42 cellular contexts compared by ENCODE assay signal in genomic region chr11:77801477-77801876, GRCh38. TPM values are rescaled to one million over a fixed set of nuclear protein-coding genes. Genes with fewer than 3 reads are reported as not detected.
DNase-seq lines count a peak whose midpoint lies in the region; ATAC-seq, FAIRE-seq and TF ChIP-seq lines count a peak whose summit lies in the region.
"Had no signal": no experiment of that assay in that cellular context is flagged by ENCODE, and none has a peak within 500 bp of the region (broad histone marks: within the 10 kb centered on the region; RNA-seq: fewer than 3 reads in every experiment).

No MANE protein-coding gene starts in this region.

- no peak for FAIRE-seq in HepG2 (lab: Jason Lieb, UNC)
- FAIRE-seq in K562 (lab: Jason Lieb, UNC), result no peak
- FAIRE-seq: A549, GM12892, pancreas, small intestine, urothelium cell line had no signal

- peaks cover 22% of the 10 kb centered on the region; the same call in 1 of the 2 replicates for H4K20me1 ChIP-seq in HepG2 (ENCODE audit: insufficient read depth, low read length)
- no peaks in the 10 kb centered on the region; the same call in 1 of the 2 replicates for H4K20me1 ChIP-seq in K562 (replicated peaks; ENCODE audit: control insufficient read depth, insufficient read depth, low read length)

- H3K27me3 Mint-ChIP-seq in memory B cell, result no peaks in the 10 kb centered on the region
- H3K27me3 Mint-ChIP-seq in T-helper 17 cell, result no peaks in the 10 kb centered on the region
- H3K27me3 Mint-ChIP-seq: B cell; dendritic cell treated with granulocyte-macrophage colony-stimulating factor and Interleukin-4, amounts not matched to agents 40 ng/mL and 50 ng/mL, for 4 days; stimulated activated naive CD8-positive, alpha-beta T cell treated with anti-CD3 and anti-CD28 coated beads, Interleukin-15, amount 100 ng/mL, for 72 hours had no signal

- no peak for TF ChIP-seq RAD21 in HepG2 (CRISPR knock-in tag; IDR thresholded peaks at IDR 0.05)
- TF ChIP-seq RAD21 in K562 (CRISPR knock-in tag; conservative IDR thresholded peaks at IDR 0.05 in 1 of 2, IDR thresholded peaks at IDR 0.05 in 1 of 2), result no peak

- TF ChIP-seq POLR2A in HepG2 (IDR thresholded peaks at IDR 0.05; ENCODE audit: insufficient read depth in 1 of 2, low read depth in 2 of 2, low read length in 2 of 2), result no peak
- TF ChIP-seq POLR2A in right lobe of liver (IDR thresholded peaks at IDR 0.05), result no peak
- no peak for TF ChIP-seq POLR2A in K562 (conservative IDR thresholded peaks at IDR 0.05)

- CTCF ChIA-PET in HepG2 (lab: Yijun Ruan, JAX; ENCODE audit: low intra/inter-chr PET ratio, low total read pairs) (no interaction called here), K562 (lab: Yijun Ruan, JAX; ENCODE audit: low intra/inter-chr PET ratio) (no interaction called here)

- POLR2A ChIA-PET in HepG2 (lab: Yijun Ruan, JAX) (no interaction called here), K562 (lab: Yijun Ruan, JAX) (interaction anchor here (0.5 to 1.7 kb wide), 3 partner anchors 8 to 79 kb away, joined by 3 to 6 read pairs (median 5); no protein-coding TSS in a partner anchor)

- H2AFZ ChIP-seq in HepG2 (ENCODE audit: low read length) (no peak overlapping the region), K562 (ENCODE audit: low read depth, low read length) (no peak overlapping the region)

- peaks cover 27% of the 10 kb centered on the region for H3K4me1 ChIP-seq in HepG2 (ENCODE audit: insufficient read depth, low read length)
- H3K4me1 ChIP-seq in right lobe of liver, result no peaks in the 10 kb centered on the region
- H3K4me1 ChIP-seq in K562 (replicated peaks in 1 of 2; ENCODE audit: control insufficient read depth in 2 of 2, insufficient read depth in 2 of 2, low read length in 2 of 2), result no peaks in the 10 kb centered on the region; a peak in 2 of 5 replicates
- no peaks in the 10 kb centered on the region for H3K4me1 ChIP-seq in HAP-1
- H3K4me1 ChIP-seq: body of pancreas, foreskin keratinocyte, pancreas had no signal

- intact Hi-C loops in HepG2 (cut with micrococcal nuclease; ENCODE audit: unreplicated experiment), result no loop called here
- intact Hi-C loops in right lobe of liver (cut with DNase I), result no loop called here
- intact Hi-C loops in K562 (cut with micrococcal nuclease), result no loop called here

- DNase-seq in HepG2 (ENCODE audit: low spot score), result peak; percentile 66
- no peak for DNase-seq in right lobe of liver
- no peak for DNase-seq in K562 (ENCODE audit: extremely low read depth in 1 of 4, low spot score in 3 of 4)
- no peak for DNase-seq in memory B cell (ENCODE audit: low spot score in 2 of 2)
- DNase-seq in RKO (ENCODE audit: low spot score), result no peak
- no peak for DNase-seq in NOMO-1 treated with DMSO at 0.1 percent for 48 hours (lab: John Stamatoyannopoulos, UW; ENCODE audit: unreplicated experiment)
- no peak for DNase-seq in HAP-1 (ENCODE audit: low spot score in 2 of 2)
- DNase-seq in T-helper 17 cell, result no peak
- DNase-seq: activated CD4-positive, alpha-beta T cell treated with anti-CD3 and anti-CD28 coated beads for 48 hours; activated gamma-delta T cell treated with Interleukin-2 at 50 U/mL for 16 hours; activated T-cell treated with anti-CD3 and anti-CD28 coated beads for 4 hours; adrenal gland; body of pancreas; DMS153; foreskin keratinocyte; H7; heart left ventricle; kidney glomerular epithelial cell; lower lobe of right lung; MG63; mucosa of descending colon; NCI-H1105 treated with DMSO at 0.1 percent for 48 hours; NCI-H1930; NCI-H524 treated with DMSO at 0.1 percent for 48 hours; NK-92 treated with Interleukin-12 subunit alpha and Interleukin-12 subunit beta, amount 100 ng/mL, for 24 hours; pancreas; retina; SIG-M5; small intestine; stimulated activated naive CD8-positive, alpha-beta T cell treated with anti-CD3 and anti-CD28 coated beads, Interleukin-15, amount 100 ng/mL, for 72 hours; SW 1271; T-helper 9 cell had no signal

- ATAC-seq in HepG2 (peak; percentile 24; the same call in 1 of the 3 replicates), right lobe of liver (no peak), K562 (peak; percentile 10; the same call in 2 of the 3 replicates), memory B cell (ENCODE audit: low read depth) (no peak), T-helper 17 cell (no peak)
- ATAC-seq: body of pancreas, foreskin keratinocyte, heart left ventricle, lower lobe of right lung had no signal

- H3K4me1 Mint-ChIP-seq in memory B cell, result peaks cover 38% of the 10 kb centered on the region
- peaks cover 41% of the 10 kb centered on the region for H3K4me1 Mint-ChIP-seq in T-helper 17 cell

- in situ Hi-C loops in HepG2 (cut with HindIII; ENCODE audit: extremely low pct_ligation_motif_present, low pct_unique_long_range_greater_than_20kb), result no loop called here
- in situ Hi-C loops in K562 (cut with MboI), result no loop called here
- in situ Hi-C loops in HAP-1 (cut with MboI; ENCODE audit: low sequenced_read_pairs), result no loop called here

- H3K9me1 ChIP-seq in K562 (ENCODE audit: control insufficient read depth, insufficient read depth, low read length), result no peaks in the 10 kb centered on the region

- no peak for TF ChIP-seq CTCF in HepG2 (CRISPR knock-in tag; IDR thresholded peaks at IDR 0.05)
- TF ChIP-seq CTCF in right lobe of liver (IDR thresholded peaks at IDR 0.05), result no peak
- TF ChIP-seq CTCF in K562 (IDR thresholded peaks at IDR 0.05 in 2 of 3, conservative IDR thresholded peaks at IDR 0.05 in 1 of 3; ENCODE audit: insufficient read depth in 2 of 3, low read depth in 1 of 3, low read length in 3 of 3), result no peak

- H3K9ac ChIP-seq in HepG2 (ENCODE audit: insufficient read depth, low read depth, low read length), result no peak overlapping the region
- no peak overlapping the region for H3K9ac ChIP-seq in K562 (ENCODE audit: insufficient read depth in 1 of 2, low read depth in 2 of 2, low read length in 2 of 2)
- H3K9ac ChIP-seq: KMS-11 had no signal

- no peak overlapping the region for H3K4me3 Mint-ChIP-seq in memory B cell
- no peak overlapping the region for H3K4me3 Mint-ChIP-seq in T-helper 17 cell
- H3K4me3 Mint-ChIP-seq: B cell; dendritic cell treated with granulocyte-macrophage colony-stimulating factor and Interleukin-4, amounts not matched to agents 40 ng/mL and 50 ng/mL, for 4 days; stimulated activated naive CD8-positive, alpha-beta T cell treated with anti-CD3 and anti-CD28 coated beads, Interleukin-15, amount 100 ng/mL, for 72 hours had no signal

- no peaks in the 10 kb centered on the region for H3K9me3 Mint-ChIP-seq in memory B cell
- H3K9me3 Mint-ChIP-seq: dendritic cell treated with granulocyte-macrophage colony-stimulating factor and Interleukin-4, amounts not matched to agents 40 ng/mL and 50 ng/mL, for 4 days; stimulated activated naive CD8-positive, alpha-beta T cell treated with anti-CD3 and anti-CD28 coated beads, Interleukin-15, amount 100 ng/mL, for 72 hours had no signal

- H3K36me3 Mint-ChIP-seq in memory B cell (peaks cover 12% of the 10 kb centered on the region), T-helper 17 cell (ENCODE audit: low read depth) (peaks cover 2% of the 10 kb centered on the region)

- TF ChIP-seq EP300 in HepG2 (IDR thresholded peaks at IDR 0.05; ENCODE audit: low read depth in 2 of 2, low read length in 2 of 2) (no peak), HepG2 (CRISPR knock-in tag; IDR thresholded peaks at IDR 0.05; ENCODE audit: borderline replicate concordance) (no peak), K562 (IDR thresholded peaks at IDR 0.05; ENCODE audit: low read length) (no peak)

- no peaks in the 10 kb centered on the region for H3K9me3 ChIP-seq in HepG2 (ENCODE audit: low read length)
- H3K9me3 ChIP-seq in right lobe of liver, result no peaks in the 10 kb centered on the region
- H3K9me3 ChIP-seq in K562 (replicated peaks; ENCODE audit: control insufficient read depth, insufficient read depth, low read depth, low read length), result no peaks in the 10 kb centered on the region
- no peaks in the 10 kb centered on the region for H3K9me3 ChIP-seq in HAP-1
- no peaks in the 10 kb centered on the region for H3K9me3 ChIP-seq in T-helper 17 cell (ENCODE audit: control insufficient read depth, low read length, poor library complexity, severe bottlenecking)
- H3K9me3 ChIP-seq: A549, adrenal gland, esophagus muscularis mucosa, heart left ventricle, lower lobe of right lung, MG63, mucosa of descending colon, pancreas, thoracic aorta had no signal

- no peak overlapping the region for H3K4me2 ChIP-seq in HepG2 (ENCODE audit: low read depth, low read length)
- H3K4me2 ChIP-seq in K562 (ENCODE audit: insufficient read depth, low read length), result no peak overlapping the region
- H3K4me2 ChIP-seq: A549, KMS-11 had no signal

- BruUV-seq in HepG2 (replicated peaks; lab: Mats Ljungman, UMichigan) (no TSS peak), K562 (replicated peaks; lab: Mats Ljungman, UMichigan) (no TSS peak)

- H3K79me2 ChIP-seq in HepG2 (ENCODE audit: insufficient read depth, low read length) (peaks cover 80% of the 10 kb centered on the region), K562 (ENCODE audit: control insufficient read depth, insufficient read depth, low read length) (peaks cover 92% of the 10 kb centered on the region)

- no peaks in the 10 kb centered on the region for H3K36me3 ChIP-seq in HepG2 (replicated peaks in 1 of 2; ENCODE audit: control insufficient read depth in 1 of 2, insufficient read depth in 2 of 2, low read length in 2 of 2)
- H3K36me3 ChIP-seq in right lobe of liver, result no peaks in the 10 kb centered on the region
- H3K36me3 ChIP-seq in K562 (ENCODE audit: control insufficient read depth, insufficient read depth, low read length), result 0 out of 3 replicates have a peak, but pooled peaks cover 4% of the 10 kb centered on the region
- no peaks in the 10 kb centered on the region for H3K36me3 ChIP-seq in HAP-1 (replicated peaks)
- H3K36me3 ChIP-seq: adrenal gland, heart left ventricle, lower lobe of right lung, pancreas, thoracic aorta had no signal

- H3K27me3 ChIP-seq in HepG2 (ENCODE audit: control insufficient read depth in 1 of 2, insufficient read depth in 2 of 2, low read length in 2 of 2) (no peaks in the 10 kb centered on the region), right lobe of liver (no peaks in the 10 kb centered on the region), K562 (ENCODE audit: control insufficient read depth in 2 of 2, insufficient read depth in 2 of 2, low read length in 2 of 2) (no peaks in the 10 kb centered on the region), HAP-1 (ENCODE audit: low read depth) (no peaks in the 10 kb centered on the region)
- H3K27me3 ChIP-seq: adrenal gland, body of pancreas, esophagus muscularis mucosa, foreskin keratinocyte, heart left ventricle, MG63, pancreas had no signal

- 51% methylated on average over 3 of the region's 3 CpGs for WGBS in HepG2 (ENCODE audit: low lambda C conversion rate)
- WGBS in right lobe of liver (ENCODE audit: insufficient coverage, low coverage, low lambda C conversion rate, missing lambda C conversion rate), result 25% methylated on average over 2 of the region's 3 CpGs
- 72% methylated on average over 3 of the region's 3 CpGs for WGBS in K562 (ENCODE audit: insufficient coverage, low coverage, missing lambda C conversion rate)

- peak overlapping the region; percentile 67 for H3K27ac Mint-ChIP-seq in memory B cell
- H3K27ac Mint-ChIP-seq in T-helper 17 cell, result no peak overlapping the region

- H3K4me3 ChIP-seq in HepG2 (replicated peaks in 1 of 3; ENCODE audit: insufficient read depth in 1 of 3, low read depth in 2 of 3, low read length in 3 of 3) (no peak overlapping the region), right lobe of liver (no peak overlapping the region), K562 (no peak overlapping the region), HAP-1 (no peak overlapping the region)
- H3K4me3 ChIP-seq: A549, adrenal gland, body of pancreas, esophagus muscularis mucosa, heart left ventricle, lower lobe of right lung, MG63, mucosa of descending colon, pancreas, thoracic aorta had no signal

- H3K27ac ChIP-seq in HepG2 (ENCODE audit: extremely low read length, insufficient read depth, low read length) (peak overlapping the region; percentile 24), right lobe of liver (no peak overlapping the region), K562 (ENCODE audit: extremely low read depth, low read depth, low read length) (no peak overlapping the region)
- H3K27ac ChIP-seq: A549, adrenal gland, body of pancreas, esophagus muscularis mucosa, foreskin keratinocyte, heart left ventricle, HL-60, lower lobe of right lung, pancreas, thoracic aorta, VCaP had no signal

RNA-seq across cellular contexts. Expression of gene RSF1, which starts 19.0 kb away (rescaled TPM):
- 33.1 and 47.7 TPM in 2 replicates for total RNA-seq in HepG2 (2016; rRNA removed; fragmentation: Illumina TruSeq; extraction: Trizol)
- 57.2 and 60.7 TPM in 2 replicates for total RNA-seq in HepG2 (2016; cell fraction: cytosol; rRNA removed; fragmentation: Illumina TruSeq; extraction: Trizol; ENCODE audit: low read depth)
- 28.3 and 41.6 TPM in 2 replicates for total RNA-seq in HepG2 (2016; cell fraction: insoluble cytoplasmic fraction; rRNA removed; fragmentation: Illumina TruSeq; extraction: Trizol)
- 26.4 and 26.7 TPM in 2 replicates for total RNA-seq in HepG2 (2016; cell fraction: membrane; rRNA removed; fragmentation: Illumina TruSeq; extraction: Trizol)
- total RNA-seq in HepG2 (2016; cell fraction: nucleus; rRNA removed; fragmentation: Illumina TruSeq; extraction: Trizol), result 32.0 and 45.6 TPM in 2 replicates
- 6.3 and 15.5 TPM in 2 replicates for polyA plus RNA-seq in HepG2 (2011; rRNA removed)
- polyA plus RNA-seq in HepG2 (2011; cell fraction: cytosol; rRNA removed), result 6.3 and 10.1 TPM in 2 replicates
- 9.8 and 13.7 TPM in 2 replicates for polyA plus RNA-seq in HepG2 (2011; cell fraction: nucleus; rRNA removed)
- 24.8 and 29.0 TPM in 2 replicates for polyA plus RNA-seq in HepG2 (2012)
- 4.1 and 4.2 TPM in 2 replicates for polyA plus RNA-seq in HepG2 (2016; cell fraction: cytosol; fragmentation: Illumina TruSeq; extraction: Trizol; ENCODE audit: low read depth)
- polyA plus RNA-seq in HepG2 (2016; cell fraction: insoluble cytoplasmic fraction; fragmentation: Illumina TruSeq; extraction: Trizol; ENCODE audit: low read depth), result 20.8 and 24.1 TPM in 2 replicates
- 5.3 and 6.9 TPM in 2 replicates for polyA plus RNA-seq in HepG2 (2016; cell fraction: membrane; fragmentation: Illumina TruSeq; extraction: Trizol; ENCODE audit: low read depth)
- 12.8 and 21.0 TPM in 2 replicates for polyA plus RNA-seq in HepG2 (2016; cell fraction: nucleus; fragmentation: Illumina TruSeq; extraction: Trizol; ENCODE audit: insufficient read depth, low read depth)
- 11.2 and 17.7 TPM in 2 replicates for polyA minus RNA-seq in HepG2 (2011; rRNA and poly(A)+ RNA removed; ENCODE audit: low replicate concordance)
- 17.1 and 20.1 TPM in 2 replicates for polyA minus RNA-seq in HepG2 (2011; cell fraction: cytosol; rRNA and poly(A)+ RNA removed)
- polyA minus RNA-seq in HepG2 (2011; cell fraction: nucleus; rRNA and poly(A)+ RNA removed), result 43.6 and 49.4 TPM in 2 replicates
- total RNA-seq in right lobe of liver, result 10 to 100 TPM in 5 of 6 experiments, 1 to 10 TPM in 1; 8.4 to 23.0 (median 20.6) TPM
- 47.1 and 111 TPM in 2 replicates for total RNA-seq in K562 (2011; cell fraction: chromatin; rRNA removed; ENCODE audit: low replicate concordance)
- total RNA-seq in K562 (2011; cell fraction: nucleolus; rRNA removed), result 16.2 and 22.8 TPM in 2 replicates
- total RNA-seq in K562 (2011; cell fraction: nucleoplasm; rRNA removed), result 55.4 and 88.9 TPM in 2 replicates
- 34.7 and 45.5 TPM in 2 replicates for total RNA-seq in K562 (2014; rRNA removed)
- total RNA-seq in K562 (2014; rRNA removed; fragmentation: Illumina TruSeq; extraction: Trizol), result 43.0 and 52.8 TPM in 2 replicates
- total RNA-seq in K562 (2015; rRNA removed; fragmentation: Illumina TruSeq; extraction: Trizol), result 34.5 and 42.8 TPM in 2 replicates
- total RNA-seq in K562 (2021), result 37.3 and 53.1 TPM in 2 replicates
- 25.2 and 26.3 TPM in 2 replicates for polyA plus RNA-seq in K562 (2011; rRNA removed)
- polyA plus RNA-seq in K562 (2011; cell fraction: cytosol; rRNA removed), result 7.2 and 13.6 TPM in 2 replicates
- 26.3 and 32.7 TPM in 2 replicates for polyA plus RNA-seq in K562 (2011; cell fraction: nucleus; rRNA removed)
- polyA plus RNA-seq in K562 (2012), result 24.0 and 42.9 TPM in 2 replicates
- polyA plus RNA-seq in K562 (2014; fragmentation: Illumina TruSeq; extraction: Trizol), result 59.2 and 63.6 TPM in 2 replicates
- polyA plus RNA-seq in K562 (2014; fragmentation: Nextera tagmentation; extraction: Ambion mirVana), result 10 to 100 TPM in 1 of 2 experiments, 1 to 10 TPM in 1; 9.7 to 14.4 TPM
- polyA plus RNA-seq in K562 (2014; rRNA removed), result 24.1 and 33.0 TPM in 2 replicates
- 67.6 and 88.5 TPM in 2 replicates for polyA minus RNA-seq in K562 (2011; rRNA and poly(A)+ RNA removed)
- 26.3 and 33.4 TPM in 2 replicates for polyA minus RNA-seq in K562 (2011; cell fraction: cytosol; rRNA and poly(A)+ RNA removed)
- 16.0 and 39.0 TPM in 2 replicates for polyA minus RNA-seq in K562 (2011; cell fraction: nucleus; rRNA and poly(A)+ RNA removed)
- total RNA-seq in T-helper 17 cell, result 10 to 100 TPM; 80.8 to 87.1 TPM

RNA-seq across cellular contexts. Expression of gene AAMDC, which starts 19.5 kb away (rescaled TPM):
- 35.6 and 49.5 TPM in 2 replicates for total RNA-seq in HepG2 (2016; rRNA removed; fragmentation: Illumina TruSeq; extraction: Trizol)
- total RNA-seq in HepG2 (2016; cell fraction: cytosol; rRNA removed; fragmentation: Illumina TruSeq; extraction: Trizol; ENCODE audit: low read depth), result 10.1 and 11.6 TPM in 2 replicates
- 42.2 and 52.7 TPM in 2 replicates for total RNA-seq in HepG2 (2016; cell fraction: insoluble cytoplasmic fraction; rRNA removed; fragmentation: Illumina TruSeq; extraction: Trizol)
- total RNA-seq in HepG2 (2016; cell fraction: membrane; rRNA removed; fragmentation: Illumina TruSeq; extraction: Trizol), result 15.8 and 15.9 TPM in 2 replicates
- 15.3 and 17.8 TPM in 2 replicates for total RNA-seq in HepG2 (2016; cell fraction: nucleus; rRNA removed; fragmentation: Illumina TruSeq; extraction: Trizol)
- 16.7 and 18.1 TPM in 2 replicates for polyA plus RNA-seq in HepG2 (2011; rRNA removed)
- 15.8 and 23.8 TPM in 2 replicates for polyA plus RNA-seq in HepG2 (2011; cell fraction: cytosol; rRNA removed)
- polyA plus RNA-seq in HepG2 (2011; cell fraction: nucleus; rRNA removed), result 2.3 and 6.5 TPM in 2 replicates
- polyA plus RNA-seq in HepG2 (2012), result 39.1 and 47.5 TPM in 2 replicates
- 10.6 and 15.3 TPM in 2 replicates for polyA plus RNA-seq in HepG2 (2016; cell fraction: cytosol; fragmentation: Illumina TruSeq; extraction: Trizol; ENCODE audit: low read depth)
- 58.7 and 59.1 TPM in 2 replicates for polyA plus RNA-seq in HepG2 (2016; cell fraction: insoluble cytoplasmic fraction; fragmentation: Illumina TruSeq; extraction: Trizol; ENCODE audit: low read depth)
- 13.9 and 15.2 TPM in 2 replicates for polyA plus RNA-seq in HepG2 (2016; cell fraction: membrane; fragmentation: Illumina TruSeq; extraction: Trizol; ENCODE audit: low read depth)
- polyA plus RNA-seq in HepG2 (2016; cell fraction: nucleus; fragmentation: Illumina TruSeq; extraction: Trizol; ENCODE audit: insufficient read depth, low read depth), result 27.6 and 29.3 TPM in 2 replicates
- 4.0 TPM in 1 of 2 replicates, not detected in the other for polyA minus RNA-seq in HepG2 (2011; rRNA and poly(A)+ RNA removed; ENCODE audit: low replicate concordance)
- polyA minus RNA-seq in HepG2 (2011; cell fraction: cytosol; rRNA and poly(A)+ RNA removed), result 2.5 and 5.3 TPM in 2 replicates
- polyA minus RNA-seq in HepG2 (2011; cell fraction: nucleus; rRNA and poly(A)+ RNA removed), result 9.6 and 9.8 TPM in 2 replicates
- total RNA-seq in right lobe of liver, result 10 to 100 TPM; 10.4 to 19.2 (median 14.5) TPM
- 5.2 TPM in 2 replicates for total RNA-seq in K562 (2011; cell fraction: chromatin; rRNA removed; ENCODE audit: low replicate concordance)
- total RNA-seq in K562 (2011; cell fraction: nucleolus; rRNA removed), result 2.2 and 4.8 TPM in 2 replicates
- total RNA-seq in K562 (2011; cell fraction: nucleoplasm; rRNA removed), result 4.5 and 6.7 TPM in 2 replicates
- total RNA-seq in K562 (2014; rRNA removed), result 12.4 and 13.7 TPM in 2 replicates
- total RNA-seq in K562 (2014; rRNA removed; fragmentation: Illumina TruSeq; extraction: Trizol), result 16.7 and 18.4 TPM in 2 replicates
- total RNA-seq in K562 (2015; rRNA removed; fragmentation: Illumina TruSeq; extraction: Trizol), result 13.8 and 14.5 TPM in 2 replicates
- 10.4 and 10.6 TPM in 2 replicates for total RNA-seq in K562 (2021)
- polyA plus RNA-seq in K562 (2011; rRNA removed), result 14.3 and 15.6 TPM in 2 replicates
- polyA plus RNA-seq in K562 (2011; cell fraction: cytosol; rRNA removed), result 3.4 and 12.8 TPM in 2 replicates
- polyA plus RNA-seq in K562 (2011; cell fraction: nucleus; rRNA removed), result 4.1 and 5.8 TPM in 2 replicates
- 28.7 and 40.3 TPM in 2 replicates for polyA plus RNA-seq in K562 (2012)
- polyA plus RNA-seq in K562 (2014; fragmentation: Illumina TruSeq; extraction: Trizol), result 10.8 and 13.9 TPM in 2 replicates
- polyA plus RNA-seq in K562 (2014; fragmentation: Nextera tagmentation; extraction: Ambion mirVana), result 10 to 100 TPM; 37.5 to 40.6 TPM
- polyA plus RNA-seq in K562 (2014; rRNA removed), result 11.9 and 17.0 TPM in 2 replicates
- 9.5 and 11.2 TPM in 2 replicates for polyA minus RNA-seq in K562 (2011; rRNA and poly(A)+ RNA removed)
- polyA minus RNA-seq in K562 (2011; cell fraction: cytosol; rRNA and poly(A)+ RNA removed), result 2.7 and 5.7 TPM in 2 replicates
- polyA minus RNA-seq in K562 (2011; cell fraction: nucleus; rRNA and poly(A)+ RNA removed), result 2.8 and 4.7 TPM in 2 replicates
- 1 to 10 TPM; 2.7 to 5.2 TPM for total RNA-seq in T-helper 17 cell

Comparison
In these comparisons a context has a peak if more than half of its experiments do, and no peak if none do; other contexts are left out.
1. ATAC-seq: peak in HepG2 (single experiment) and K562 (single experiment); none in right lobe of liver (0 of 4), memory B cell (single experiment) and T-helper 17 cell (single experiment).